Comparison of ENCODE assay signal across 22 cellular contexts in the genomic region with DNA sequence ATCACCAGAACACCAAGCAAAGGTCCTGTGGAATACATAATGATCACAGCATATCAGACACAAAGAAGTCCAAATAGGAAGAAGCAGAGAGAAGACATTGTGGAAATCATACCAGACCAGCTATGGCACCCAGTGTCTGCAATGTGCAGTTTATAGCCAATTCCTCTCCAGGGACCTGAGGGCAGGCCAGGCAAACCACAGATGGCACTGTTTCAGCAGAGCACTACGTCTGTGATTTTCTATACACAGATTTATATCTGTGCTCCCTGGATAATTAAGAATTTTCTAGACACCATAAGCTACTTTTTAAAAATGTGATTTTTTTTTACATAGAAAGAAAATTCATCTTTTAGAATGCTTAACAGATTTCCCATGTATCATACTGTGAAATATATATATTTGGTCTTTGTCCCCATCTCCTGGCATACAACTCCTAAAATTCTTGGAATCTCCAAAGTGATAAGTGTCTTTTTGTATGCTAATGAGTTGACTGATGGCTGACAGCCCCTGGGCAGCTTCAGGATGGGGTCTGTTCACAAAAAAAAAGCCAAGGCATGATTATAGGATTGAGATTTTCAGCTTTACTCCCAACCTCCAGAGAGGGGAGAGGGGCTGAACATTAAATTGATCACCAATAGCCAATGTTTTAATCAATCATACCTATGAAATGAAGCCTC.
DNase-seq lines count a peak whose midpoint lies in the region; ATAC-seq, FAIRE-seq and TF ChIP-seq lines count a peak whose summit lies in the region.
"Had no signal": no experiment of that assay in that cellular context is flagged by ENCODE, and none has a peak within 500 bp of the region (broad histone marks: within the 10 kb centered on the region; RNA-seq: fewer than 3 reads in every experiment).

No MANE protein-coding gene starts in this region.

- H3K23ac ChIP-seq in IMR-90 (ENCODE audit: low read depth, low read length), result no peak overlapping the region
- H3K23ac ChIP-seq in trophoblast cell (ENCODE audit: low read length), result no peak overlapping the region

- H3K4me3 Mint-ChIP-seq in GM23338 (peak overlapping the region; percentile 6), glutamatergic neuron (ENCODE audit: unreplicated experiment) (peak overlapping the region; percentile 6)
- H3K4me3 Mint-ChIP-seq: CD4-positive, CD25-positive, alpha-beta regulatory T cell had no signal

- no peak overlapping the region for H3K9ac ChIP-seq in IMR-90 (ENCODE audit: low read depth, low read length)
- H3K9ac ChIP-seq in trophoblast cell (ENCODE audit: low read length), result no peak overlapping the region
- H3K9ac ChIP-seq: BLaER1 had no signal

- H3K56ac ChIP-seq in IMR-90 (ENCODE audit: extremely low read depth, insufficient read depth, low read length), result no peak overlapping the region

- H3K14ac ChIP-seq in IMR-90 (replicated peaks; ENCODE audit: low read depth, low read length), result no peak overlapping the region
- no peak overlapping the region for H3K14ac ChIP-seq in trophoblast cell (ENCODE audit: low read length)

- no peak overlapping the region for H2AK9ac ChIP-seq in IMR-90 (replicated peaks; ENCODE audit: low read depth, low read length, poor library complexity)

- peaks cover 17% of the 10 kb centered on the region for H3F3A ChIP-seq in GM23338 (replicated peaks; ENCODE audit: low read depth)

- intact Hi-C loops in IMR-90 (cut with micrococcal nuclease), result no loop called here

- H4K91ac ChIP-seq in IMR-90 (ENCODE audit: insufficient read depth, low read depth, low read length) (no peak overlapping the region), trophoblast cell (ENCODE audit: low read depth, low read length) (peak overlapping the region; percentile 6)

- H2BK15ac ChIP-seq in IMR-90 (ENCODE audit: low read depth, low read length), result no peak overlapping the region; the same call in 2 of the 3 replicates

- H4K20me1 ChIP-seq in GM23338 (replicated peaks; ENCODE audit: insufficient read depth) (peaks cover 58% of the 10 kb centered on the region), IMR-90 (ENCODE audit: insufficient read depth, low read length) (no peaks in the 10 kb centered on the region)
- H4K20me1 ChIP-seq: BLaER1 had no signal

- no peak for TF ChIP-seq RAD21 in IMR-90 (IDR thresholded peaks at IDR 0.05; ENCODE audit: low read length)

- H3K4ac ChIP-seq in IMR-90 (ENCODE audit: low read depth, low read length) (no peak overlapping the region), trophoblast cell (ENCODE audit: low read depth, low read length) (no peak overlapping the region)

- H4K12ac ChIP-seq in trophoblast cell (ENCODE audit: low read depth, low read length), result no peak overlapping the region

- H3K4me1 Mint-ChIP-seq in GM23338 (peaks cover 87% of the 10 kb centered on the region), glutamatergic neuron (ENCODE audit: low read depth, unreplicated experiment) (peaks cover 33% of the 10 kb centered on the region)
- H3K4me1 Mint-ChIP-seq: CD4-positive, CD25-positive, alpha-beta regulatory T cell had no signal

- dilution Hi-C loops in IMR-90 (cut with HindIII; ENCODE audit: low sequenced_read_pairs, unreplicated experiment), result no loop called here

- peaks cover 94% of the 10 kb centered on the region for H3K36me3 Mint-ChIP-seq in GM23338 (ENCODE audit: low read depth)
- H3K36me3 Mint-ChIP-seq in glutamatergic neuron (ENCODE audit: unreplicated experiment), result peaks cover 12% of the 10 kb centered on the region
- H3K36me3 Mint-ChIP-seq: CD4-positive, CD25-positive, alpha-beta regulatory T cell had no signal

- H3K36me3 ChIP-seq in GM23338 (ENCODE audit: insufficient read depth) (peaks cover 47% of the 10 kb centered on the region), IMR-90 (ENCODE audit: control insufficient read depth, insufficient read depth, low read length) (no peaks in the 10 kb centered on the region), trophoblast cell (ENCODE audit: control insufficient read depth in 1 of 2, insufficient read depth in 2 of 2, low read length in 2 of 2) (no peaks in the 10 kb centered on the region), small intestine (ENCODE audit: control insufficient read depth in 2 of 2, insufficient read depth in 2 of 2, low read length in 2 of 2) (no peaks in the 10 kb centered on the region)
- H3K36me3 ChIP-seq: BLaER1, SJSA1 had no signal

- peak overlapping the region; percentile 93 for H3K27ac Mint-ChIP-seq in GM23338
- H3K27ac Mint-ChIP-seq in glutamatergic neuron (ENCODE audit: unreplicated experiment), result peak overlapping the region; percentile 94
- H3K27ac Mint-ChIP-seq: CD4-positive, CD25-positive, alpha-beta regulatory T cell had no signal

- no peak for TF ChIP-seq POLR2A in IMR-90 (IDR thresholded peaks at IDR 0.05; ENCODE audit: low read depth, low read length)

- H3K79me1 ChIP-seq in IMR-90 (ENCODE audit: low read depth in 1 of 2, low read length in 2 of 2) (no peaks in the 10 kb centered on the region), trophoblast cell (ENCODE audit: low read length) (no peaks in the 10 kb centered on the region)

- TF ChIP-seq CTCF in GM23338 (conservative IDR thresholded peaks at IDR 0.05; ENCODE audit: low read depth in 2 of 2) (no peak), IMR-90 (conservative IDR thresholded peaks at IDR 0.05; ENCODE audit: low read depth, low read length) (no peak), glutamatergic neuron (IDR thresholded peaks at IDR 0.05; ENCODE audit: partially characterized antibody, unreplicated experiment) (no peak)

- H3K27me3 Mint-ChIP-seq in GM23338 (ENCODE audit: insufficient read depth, low read depth, poor library complexity) (peaks cover 26% of the 10 kb centered on the region), glutamatergic neuron (ENCODE audit: unreplicated experiment) (peaks cover 5% of the 10 kb centered on the region)

- no peaks in the 10 kb centered on the region for H3K9me1 ChIP-seq in IMR-90 (ENCODE audit: insufficient read depth, low read length)

- no peak overlapping the region for H4K8ac ChIP-seq in IMR-90 (ENCODE audit: low read depth in 2 of 2, low read length in 2 of 2)
- H4K8ac ChIP-seq in trophoblast cell (ENCODE audit: low read depth, low read length), result no peak overlapping the region

- CTCF ChIA-PET in IMR-90 (lab: Yijun Ruan, JAX), result no interaction called here

- DNase-seq in GM23338 (ENCODE audit: low spot score), result no peak
- DNase-seq in IMR-90, result no peak
- DNase-seq in glutamatergic neuron, result no peak
- DNase-seq in trophoblast cell, result no peak
- DNase-seq in NCI-H1436 treated with DMSO at 0.1 percent for 48 hours (lab: John Stamatoyannopoulos, UW), result no peak
- no peak for DNase-seq in NCI-H128 (lab: John Stamatoyannopoulos, UW; ENCODE audit: unreplicated experiment)
- no peak for DNase-seq in small intestine
- DNase-seq: CD4-positive, CD25-positive, alpha-beta regulatory T cell; DMS153; DND-41; Karpas-422; MV-4-11; NCI-H1105; NCI-H2029; NCI-H446 treated with DMSO at 0.1 percent for 48 hours; NCI-H526; Right ventricle myocardium superior; RPMI8226 had no signal

- H3K27ac ChIP-seq in GM23338 (ENCODE audit: low read depth) (peak overlapping the region; percentile 87), IMR-90 (ENCODE audit: insufficient read depth, low read length) (no peak overlapping the region), trophoblast cell (ENCODE audit: low read depth, low read length) (no peak overlapping the region), small intestine (ENCODE audit: low read depth in 1 of 2, low read length in 1 of 2) (no peak overlapping the region)
- H3K27ac ChIP-seq: BLaER1, SJSA1 had no signal

- H3K18ac ChIP-seq in IMR-90 (ENCODE audit: low read depth, low read length) (no peak overlapping the region), trophoblast cell (ENCODE audit: low read length) (no peak overlapping the region)

- in situ Hi-C loops in IMR-90 (cut with MboI; ENCODE audit: low sequenced_read_pairs), result no loop called here

- no peak overlapping the region for H2BK20ac ChIP-seq in IMR-90 (ENCODE audit: low read depth, low read length)

- H3K4me2 ChIP-seq in GM23338 (peak overlapping the region; percentile 52), IMR-90 (ENCODE audit: low read depth, low read length) (no peak overlapping the region), trophoblast cell (ENCODE audit: low read length) (no peak overlapping the region)
- H3K4me2 ChIP-seq: BLaER1 had no signal

- no peak overlapping the region for H2BK12ac ChIP-seq in trophoblast cell (ENCODE audit: low read length)

- H3K4me1 ChIP-seq in GM23338 (ENCODE audit: insufficient read depth) (peaks cover 92% of the 10 kb centered on the region), IMR-90 (ENCODE audit: control insufficient read depth, insufficient read depth, low read length) (no peaks in the 10 kb centered on the region), trophoblast cell (ENCODE audit: control insufficient read depth in 1 of 2, insufficient read depth in 2 of 2, low read length in 2 of 2) (peaks cover 2 to 5% of the 10 kb centered on the region in 2 experiments), small intestine (ENCODE audit: control insufficient read depth in 2 of 2, insufficient read depth in 1 of 2, low read depth in 1 of 2, low read length in 1 of 2) (no peaks in the 10 kb centered on the region)

- H2AK5ac ChIP-seq in IMR-90 (ENCODE audit: low read depth, low read length), result peak overlapping the region; percentile 4; the same call in 1 of the 2 replicates
- no peak overlapping the region for H2AK5ac ChIP-seq in trophoblast cell (ENCODE audit: low read length)

- H2BK120ac ChIP-seq in IMR-90 (ENCODE audit: low read depth, low read length), result no peak overlapping the region
- H2BK120ac ChIP-seq in trophoblast cell (ENCODE audit: insufficient read depth, low read length, poor library complexity), result no peak overlapping the region

- H3K9me3 Mint-ChIP-seq in GM23338 (peaks cover 44% of the 10 kb centered on the region), glutamatergic neuron (ENCODE audit: unreplicated experiment) (peaks cover 6% of the 10 kb centered on the region)

- no TSS peak for BruUV-seq in IMR-90 (replicated peaks; lab: Mats Ljungman, UMichigan)

- H3K4me3 ChIP-seq in GM23338, result peak overlapping the region; percentile 15; the same call in 1 of the 2 replicates
- no peak overlapping the region for H3K4me3 ChIP-seq in IMR-90 (ENCODE audit: insufficient read depth, low read depth, low read length)
- H3K4me3 ChIP-seq in trophoblast cell (ENCODE audit: low read depth, low read length), result no peak overlapping the region
- no peak overlapping the region for H3K4me3 ChIP-seq in small intestine (ENCODE audit: low read depth in 1 of 2, low read length in 2 of 2)
- H3K4me3 ChIP-seq: BLaER1, SJSA1 had no signal

- H3K9me2 ChIP-seq in GM23338 (ENCODE audit: insufficient read depth), result no peaks in the 10 kb centered on the region

- H2AFZ ChIP-seq in GM23338, result no peak overlapping the region
- H2AFZ ChIP-seq in IMR-90 (replicated peaks; ENCODE audit: low read length, poor library complexity), result no peak overlapping the region
- H2AFZ ChIP-seq in trophoblast cell (ENCODE audit: insufficient read depth, low read length, poor library complexity), result no peak overlapping the region

- H3K79me2 ChIP-seq in GM23338 (replicated peaks; ENCODE audit: insufficient read depth) (peaks cover 100% of the 10 kb centered on the region), trophoblast cell (ENCODE audit: control insufficient read depth, insufficient read depth, low read length, poor library complexity) (peaks cover 2% of the 10 kb centered on the region)

- FAIRE-seq in small intestine (lab: Jason Lieb, UNC), result no peak
- FAIRE-seq: GM12892, HTR-8/SVneo had no signal

- POLR2A ChIA-PET in IMR-90 (lab: Charles Lee; ENCODE audit: unreplicated experiment), result no interaction called here

- H3K9me3 ChIP-seq in IMR-90 (ENCODE audit: control insufficient read depth, insufficient read depth, low read length) (no peaks in the 10 kb centered on the region; the same call in 1 of the 2 replicates), trophoblast cell (ENCODE audit: insufficient read depth, low read depth, low read length) (peaks cover 3% of the 10 kb centered on the region), small intestine (ENCODE audit: control insufficient read depth, low read depth) (no peaks in the 10 kb centered on the region)
- H3K9me3 ChIP-seq: SJSA1 had no signal

- ATAC-seq in GM23338 (no peak), IMR-90 (ENCODE audit: low read depth) (no peak)

- H2BK5ac ChIP-seq in IMR-90 (ENCODE audit: low read depth, low read length, poor library complexity, severe bottlenecking) (no peak overlapping the region), trophoblast cell (ENCODE audit: low read depth, low read length, poor library complexity) (no peak overlapping the region)

- no CpG with 5 or more reads among the region's 1 CpG for WGBS in IMR-90 (ENCODE audit: extremely low coverage in 2 of 2, insufficient read length in 1 of 2), 2 experiments
- no CpG with 5 or more reads among the region's 1 CpG for WGBS in trophoblast cell (ENCODE audit: extremely low coverage, insufficient coverage, insufficient read length)
- 68 to 75% (median 69%) methylated on average over 1 of the region's 1 CpG for WGBS in small intestine, 3 donors

- no peaks in the 10 kb centered on the region for H3K27me3 ChIP-seq in GM23338 (ENCODE audit: insufficient read depth)
- no peaks in the 10 kb centered on the region for H3K27me3 ChIP-seq in IMR-90 (ENCODE audit: control insufficient read depth, insufficient read depth, low read length)
- H3K27me3 ChIP-seq in trophoblast cell (ENCODE audit: insufficient read depth, low read length), result no peaks in the 10 kb centered on the region
- H3K27me3 ChIP-seq in small intestine (ENCODE audit: control insufficient read depth in 2 of 2, insufficient read depth in 2 of 2, low read length in 2 of 2), result no peaks in the 10 kb centered on the region
- H3K27me3 ChIP-seq: BLaER1, SJSA1 had no signal

- H4K5ac ChIP-seq in IMR-90 (ENCODE audit: low read depth, low read length), result no peak overlapping the region
